Comparison of ENCODE assay signal across 1 cellular context in the genomic region with DNA sequence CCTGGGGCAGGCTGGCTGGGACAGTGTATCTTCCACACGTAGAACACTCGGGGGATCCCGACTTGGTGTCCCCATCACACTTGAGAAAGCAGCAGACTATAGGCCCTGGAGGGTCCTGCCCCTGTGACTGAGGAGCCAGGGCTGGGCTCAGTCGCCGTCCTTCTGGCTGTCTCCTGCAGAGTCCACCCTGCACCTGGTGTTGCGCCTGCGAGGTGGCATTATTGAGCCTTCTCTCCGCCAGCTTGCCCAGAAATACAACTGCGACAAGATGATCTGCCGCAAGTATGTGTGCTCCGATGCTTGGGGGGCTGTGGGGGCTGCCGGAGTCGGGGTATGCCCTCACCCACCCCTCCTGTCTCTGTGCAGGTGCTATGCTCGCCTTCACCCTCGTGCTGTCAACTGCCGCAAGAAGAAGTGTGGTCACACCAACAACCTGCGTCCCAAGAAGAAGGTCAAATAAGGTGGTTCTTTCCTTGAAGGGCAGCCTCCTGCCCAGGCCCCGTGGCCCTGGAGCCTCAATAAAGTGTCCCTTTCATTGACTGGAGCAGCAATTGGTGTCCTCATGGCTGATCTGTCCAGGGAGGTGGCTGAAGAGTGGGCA.
A peak's percentile ranks its signal among the peaks of the same experiment; 100 is the strongest.
TF ChIP-seq lines count a peak whose summit lies in the region.

No MANE protein-coding gene starts in this region.

TF ChIP-seq in K562, 482 proteins besides CTCF, POLR2A, EP300 and RAD21:
- TF ChIP-seq ZNF699 (CRISPR knock-in tag; IDR thresholded peaks at IDR 0.05; ENCODE audit: insufficient replicate concordance) (no peak), RBFOX2 (IDR thresholded peaks at IDR 0.05; ENCODE audit: low read depth, low read length) (peak; percentile 72)
- TF ChIP-seq, protein P1, sequence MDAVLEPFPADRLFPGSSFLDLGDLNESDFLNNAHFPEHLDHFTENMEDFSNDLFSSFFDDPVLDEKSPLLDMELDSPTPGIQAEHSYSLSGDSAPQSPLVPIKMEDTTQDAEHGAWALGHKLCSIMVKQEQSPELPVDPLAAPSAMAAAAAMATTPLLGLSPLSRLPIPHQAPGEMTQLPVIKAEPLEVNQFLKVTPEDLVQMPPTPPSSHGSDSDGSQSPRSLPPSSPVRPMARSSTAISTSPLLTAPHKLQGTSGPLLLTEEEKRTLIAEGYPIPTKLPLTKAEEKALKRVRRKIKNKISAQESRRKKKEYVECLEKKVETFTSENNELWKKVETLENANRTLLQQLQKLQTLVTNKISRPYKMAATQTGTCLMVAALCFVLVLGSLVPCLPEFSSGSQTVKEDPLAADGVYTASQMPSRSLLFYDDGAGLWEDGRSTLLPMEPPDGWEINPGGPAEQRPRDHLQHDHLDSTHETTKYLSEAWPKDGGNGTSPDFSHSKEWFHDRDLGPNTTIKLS (IDR thresholded peaks at IDR 0.05; ENCODE audit: borderline replicate concordance, low read depth) = no peak
TF ChIP-seq in K562: peak in this region for 1.
